10 cellular contexts compared by ENCODE assay signal in the genomic region with DNA sequence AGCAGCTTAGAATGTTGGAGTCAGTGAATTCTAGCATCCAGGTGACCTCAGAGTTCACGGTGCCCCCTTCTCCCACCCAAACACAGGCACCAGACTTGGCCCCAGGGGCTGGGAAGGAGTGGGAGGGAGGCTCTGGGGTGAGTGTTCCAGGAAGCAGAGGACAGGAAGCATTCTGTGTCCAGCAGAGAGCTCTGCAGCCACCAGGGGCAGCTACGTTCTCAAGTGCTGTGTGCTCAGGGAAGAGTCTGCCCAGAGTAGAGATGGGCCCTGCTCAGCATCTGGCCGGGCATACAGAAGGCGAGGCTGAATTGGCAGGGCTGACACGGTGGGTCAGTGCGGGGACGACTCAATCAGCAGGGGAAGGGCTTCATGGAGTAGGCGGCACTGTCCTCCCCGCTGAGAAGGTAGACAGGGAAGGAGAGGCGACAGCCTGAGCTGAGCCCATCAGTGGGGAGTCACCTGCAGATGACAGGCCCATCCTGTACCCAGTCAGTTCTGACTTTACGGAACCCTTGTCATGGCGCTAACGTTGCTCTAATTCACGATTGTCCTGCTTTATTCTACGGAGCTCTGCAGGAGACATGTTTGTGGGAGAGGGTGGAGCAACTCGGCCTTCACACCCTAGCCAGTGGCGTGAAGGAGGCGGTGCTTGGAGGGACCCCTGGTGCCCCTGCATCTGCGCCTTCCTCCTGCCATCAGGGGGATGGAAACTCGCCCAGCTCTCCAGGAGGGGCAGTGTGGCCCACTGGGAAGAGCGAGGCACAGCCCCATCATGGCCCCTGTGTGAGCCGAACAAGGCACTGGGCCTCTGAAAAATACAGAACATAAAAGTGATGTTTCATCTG.
DNase-seq lines count a peak whose midpoint lies in the region; ATAC-seq and TF ChIP-seq lines count a peak whose summit lies in the region.
"Had no signal": no experiment of that assay in that cellular context is flagged by ENCODE, and none has a peak within 500 bp of the region (broad histone marks: within the 10 kb centered on the region; RNA-seq: fewer than 3 reads in every experiment).

No MANE protein-coding gene starts in this region.

- ATAC-seq in stimulated activated effector memory CD8-positive, alpha-beta T cell treated with anti-CD3 and anti-CD28 coated beads, Interleukin-12 subunit alpha, Interleukin-12 subunit beta, amount 100 ng/mL, for 72 hours = peak; percentile 27

- TF ChIP-seq CTCF in foreskin fibroblast (IDR thresholded peaks at IDR 0.05; ENCODE audit: low read depth, low read length) = peak; percentile 43

- H3K36me3 Mint-ChIP-seq in stimulated activated effector memory CD8-positive, alpha-beta T cell treated with anti-CD3 and anti-CD28 coated beads, Interleukin-12 subunit alpha, Interleukin-12 subunit beta, amount 100 ng/mL, for 72 hours = no peaks in the 10 kb centered on the region
- H3K36me3 Mint-ChIP-seq: CD8-positive, alpha-beta memory T cell had no signal

- no peaks in the 10 kb centered on the region for H3K4me1 Mint-ChIP-seq in stimulated activated effector memory CD8-positive, alpha-beta T cell treated with anti-CD3 and anti-CD28 coated beads, Interleukin-12 subunit alpha, Interleukin-12 subunit beta, amount 100 ng/mL, for 72 hours
- H3K4me1 Mint-ChIP-seq: CD8-positive, alpha-beta memory T cell had no signal

- H3K4me3 Mint-ChIP-seq in stimulated activated effector memory CD8-positive, alpha-beta T cell treated with anti-CD3 and anti-CD28 coated beads, Interleukin-12 subunit alpha, Interleukin-12 subunit beta, amount 100 ng/mL, for 72 hours = no peak overlapping the region
- H3K4me3 Mint-ChIP-seq: CD8-positive, alpha-beta memory T cell had no signal

- H3K4me3 ChIP-seq in foreskin fibroblast (ENCODE audit: low read depth in 1 of 2, low read length in 2 of 2) = no peak overlapping the region

- intact Hi-C loops in head of caudate nucleus (cut with DNase I) = no loop called here

- DNase-seq in NCI-H748 (lab: John Stamatoyannopoulos, UW; ENCODE audit: unreplicated experiment) (peak; percentile 3), NCI-H748 treated with DMSO at 0.1 percent for 48 hours (lab: John Stamatoyannopoulos, UW) (no peak), SHP77 (lab: John Stamatoyannopoulos, UW) (peak; percentile 67 to 74), foreskin fibroblast (peak; percentile 13 to 39), head of caudate nucleus (no peak), T-helper 9 cell (no peak)
- DNase-seq in stimulated activated effector memory CD8-positive, alpha-beta T cell treated with anti-CD3 and anti-CD28 coated beads, Interleukin-12 subunit alpha, Interleukin-12 subunit beta, amount 100 ng/mL, for 72 hours (ENCODE audit: low spot score in 2 of 2) = no peak
- DNase-seq in stimulated activated CD4-positive, alpha-beta T cell treated with anti-CD3 and anti-CD28 coated beads, Interleukin-4, amount 100 ng/mL, for 4 hours = no peak
- DNase-seq: CD8-positive, alpha-beta memory T cell; stimulated activated CD4-positive, alpha-beta T cell treated with anti-CD3 and anti-CD28 coated beads, Interleukin-2, amount 100 ng/mL, for 24 hours had no signal

- H3K27ac Mint-ChIP-seq in stimulated activated effector memory CD8-positive, alpha-beta T cell treated with anti-CD3 and anti-CD28 coated beads, Interleukin-12 subunit alpha, Interleukin-12 subunit beta, amount 100 ng/mL, for 72 hours = no peak overlapping the region
- H3K27ac Mint-ChIP-seq: CD8-positive, alpha-beta memory T cell had no signal

- no peaks in the 10 kb centered on the region for H3K9me3 Mint-ChIP-seq in stimulated activated effector memory CD8-positive, alpha-beta T cell treated with anti-CD3 and anti-CD28 coated beads, Interleukin-12 subunit alpha, Interleukin-12 subunit beta, amount 100 ng/mL, for 72 hours

Comparison
In these comparisons a context has a peak if more than half of its experiments do, and no peak if none do; other contexts are left out.
1. DNase-seq: peak in NCI-H748 (single experiment), SHP77 (2 of 2) and foreskin fibroblast (2 of 2); none in NCI-H748 treated with DMSO at 0.1 percent for 48 hours (single experiment), stimulated activated effector memory CD8-positive, alpha-beta T cell treated with anti-CD3 and anti-CD28 coated beads, Interleukin-12 subunit alpha, Interleukin-12 subunit beta, amount 100 ng/mL, for 72 hours (0 of 2), head of caudate nucleus (0 of 42), stimulated activated CD4-positive, alpha-beta T cell treated with anti-CD3 and anti-CD28 coated beads, Interleukin-4, amount 100 ng/mL, for 4 hours (0 of 2) and T-helper 9 cell (single experiment).